8 cellular contexts compared by ENCODE assay signal in the genomic region with DNA sequence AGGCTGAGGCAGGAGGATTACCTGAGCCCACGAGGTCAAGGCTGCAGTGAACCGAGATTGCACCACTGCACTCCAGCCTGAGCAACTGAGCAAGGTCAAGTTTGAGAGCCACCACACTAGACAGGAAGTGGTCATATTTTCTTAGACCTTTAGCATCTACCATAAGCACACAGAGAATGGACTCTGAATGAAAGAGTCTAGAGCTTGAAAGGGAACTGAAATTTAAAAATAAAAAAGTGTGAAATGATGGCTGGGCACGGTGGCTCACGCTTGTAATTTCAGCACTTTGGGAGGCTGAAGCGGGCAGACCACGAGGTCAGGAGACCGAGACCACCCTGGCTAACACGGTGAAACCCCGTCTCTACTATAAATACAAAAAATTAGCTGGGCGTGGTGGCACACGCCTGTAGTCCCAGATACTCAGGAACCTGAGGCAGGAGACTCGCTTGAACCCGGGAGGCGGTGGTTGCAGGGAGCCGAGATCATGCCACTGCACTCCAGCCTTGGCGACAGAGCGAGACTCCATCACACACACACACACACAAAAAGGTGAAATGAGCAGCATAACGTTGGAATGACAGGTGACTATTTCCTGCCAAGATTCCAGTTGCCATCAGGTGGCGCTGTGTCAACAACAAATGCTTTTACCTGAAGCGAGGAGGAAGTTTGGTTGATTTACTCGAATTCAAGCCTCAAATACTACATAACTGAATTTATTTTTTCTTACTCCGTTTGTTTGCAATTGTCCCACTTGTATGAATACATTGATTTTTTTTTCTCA. TPM values are rescaled to one million over a fixed set of nuclear protein-coding genes. Genes with fewer than 3 reads are reported as not detected.
A peak's percentile ranks its signal among the peaks of the same experiment; 100 is the strongest.
DNase-seq lines count a peak whose midpoint lies in the region; ATAC-seq lines count a peak whose summit lies in the region.

No MANE protein-coding gene starts in this region.

- peak; percentile 59 for DNase-seq in AG20443 (ENCODE audit: low spot score)
- peak; percentile 47 for DNase-seq in NCI-H345 treated with DMSO at 0.1 percent for 48 hours (lab: John Stamatoyannopoulos, UW; ENCODE audit: unreplicated experiment)
- peak; percentile 85 to 88 for DNase-seq in activated CD4-positive, alpha-beta T cell treated with anti-CD3 and anti-CD28 coated beads, Interleukin-2, amount 50 U/mL, for 48 hours
- DNase-seq in ecto neural progenitor cell (ENCODE audit: low spot score), result peak; percentile 64
- DNase-seq in lung microvascular endothelial cell (ENCODE audit: low read depth in 2 of 2), result peak; percentile 80 to 89
- peak; percentile 55 for DNase-seq in stimulated activated CD8-positive, alpha-beta memory T cell treated with anti-CD3 and anti-CD28 coated beads, Interleukin-12 subunit alpha, Interleukin-12 subunit beta, amount 100 ng/mL, for 24 hours (ENCODE audit: extremely low read depth)

- peak; percentile 85 for ATAC-seq in GM18907 (IDR thresholded peaks at IDR 0.05; ENCODE audit: unreplicated experiment)
- ATAC-seq in HG03159 (IDR thresholded peaks at IDR 0.05; ENCODE audit: unreplicated experiment), result peak; percentile 74

RNA-seq across cellular contexts. Expression of gene AK3, which starts 21.3 kb away (rescaled TPM):
- 43.7 and 44.2 TPM in 2 replicates for total RNA-seq in lung microvascular endothelial cell

RNA-seq across cellular contexts. Expression of gene RCL1, which starts 30.4 kb away (rescaled TPM):
- 8.5 and 12.9 TPM in 2 replicates for total RNA-seq in lung microvascular endothelial cell

Comparison
In these comparisons a context has a peak if more than half of its experiments do, and no peak if none do; other contexts are left out.
1. Peak in every context shown above with its lines: DNase-seq and ATAC-seq.